ENCODE assay signal across 1 cellular context in the genomic region with DNA sequence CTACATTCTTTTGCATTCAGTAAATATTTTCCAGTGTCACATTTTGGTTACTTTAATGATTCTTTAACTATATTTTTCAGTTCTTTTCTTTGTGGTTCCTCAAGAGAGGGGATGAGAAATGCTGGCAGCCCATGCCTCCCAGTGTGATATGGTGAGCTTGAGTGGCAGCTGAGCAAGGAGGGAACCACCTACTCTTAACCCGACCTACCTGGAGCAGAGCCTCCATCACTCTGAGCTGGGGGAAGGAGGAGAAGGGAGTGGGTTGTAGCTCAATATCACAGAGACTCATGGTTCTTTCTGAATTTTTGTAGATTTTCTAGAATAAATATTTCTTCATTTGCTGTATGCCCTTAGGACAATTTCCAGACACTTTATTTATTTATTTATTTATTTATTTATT. TPM values are rescaled to one million over a fixed set of nuclear protein-coding genes. Genes with fewer than 3 reads are reported as not detected.
"Had no signal": no experiment of that assay in that cellular context is flagged by ENCODE, and none has a peak within 500 bp of the region (broad histone marks: within the 10 kb centered on the region; RNA-seq: fewer than 3 reads in every experiment).

No MANE protein-coding gene starts in this region.

RNA-seq across cellular contexts. Expression of gene FAM153A, which starts 37.0 kb away (rescaled TPM):
- total RNA-seq: G401 had no signal
